1 cellular context compared by ENCODE assay signal in the genomic region with DNA sequence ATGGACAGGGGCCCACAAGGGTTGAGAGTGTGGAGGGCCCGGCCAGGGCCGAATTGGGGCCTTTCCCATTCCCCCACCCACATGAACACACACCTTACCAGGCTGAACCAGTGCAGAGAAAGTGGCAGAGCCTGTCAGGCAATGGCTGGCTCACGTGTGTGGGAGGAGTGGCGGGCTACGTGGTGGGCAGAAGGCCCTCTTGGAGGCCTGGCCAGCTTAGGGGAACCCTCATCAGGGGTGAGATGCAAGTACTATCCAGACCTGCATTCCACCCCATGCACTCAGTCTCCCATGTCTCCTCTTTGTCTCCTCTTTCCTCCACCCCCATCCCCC.
TF ChIP-seq lines count a peak whose summit lies in the region.

No MANE protein-coding gene starts in this region.

TF ChIP-seq in GM23338, 12 proteins besides CTCF, POLR2A, EP300 and RAD21:
- TF ChIP-seq NANOG (IDR thresholded peaks at IDR 0.05; ENCODE audit: borderline replicate concordance) (no peak), POLR2AphosphoS5 (IDR thresholded peaks at IDR 0.05; ENCODE audit: low read depth) (no peak), JUNB (IDR thresholded peaks at IDR 0.05; ENCODE audit: unreplicated experiment) (no peak), EZH2phosphoT487 (IDR thresholded peaks at IDR 0.05; ENCODE audit: unreplicated experiment) (no peak), ZNF114 (CRISPR knock-in tag; IDR thresholded peaks at IDR 0.05) (no peak), ZNF331 (CRISPR knock-in tag; IDR thresholded peaks at IDR 0.05; ENCODE audit: low read depth) (no peak), STAT1 (IDR thresholded peaks at IDR 0.05; ENCODE audit: unreplicated experiment) (no peak)
- TF ChIP-seq, protein P1, sequence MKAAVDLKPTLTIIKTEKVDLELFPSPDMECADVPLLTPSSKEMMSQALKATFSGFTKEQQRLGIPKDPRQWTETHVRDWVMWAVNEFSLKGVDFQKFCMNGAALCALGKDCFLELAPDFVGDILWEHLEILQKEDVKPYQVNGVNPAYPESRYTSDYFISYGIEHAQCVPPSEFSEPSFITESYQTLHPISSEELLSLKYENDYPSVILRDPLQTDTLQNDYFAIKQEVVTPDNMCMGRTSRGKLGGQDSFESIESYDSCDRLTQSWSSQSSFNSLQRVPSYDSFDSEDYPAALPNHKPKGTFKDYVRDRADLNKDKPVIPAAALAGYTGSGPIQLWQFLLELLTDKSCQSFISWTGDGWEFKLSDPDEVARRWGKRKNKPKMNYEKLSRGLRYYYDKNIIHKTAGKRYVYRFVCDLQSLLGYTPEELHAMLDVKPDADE (IDR thresholded peaks at IDR 0.05) = no peak
